ENCODE assay signal across 8 cellular contexts in the genomic region with DNA sequence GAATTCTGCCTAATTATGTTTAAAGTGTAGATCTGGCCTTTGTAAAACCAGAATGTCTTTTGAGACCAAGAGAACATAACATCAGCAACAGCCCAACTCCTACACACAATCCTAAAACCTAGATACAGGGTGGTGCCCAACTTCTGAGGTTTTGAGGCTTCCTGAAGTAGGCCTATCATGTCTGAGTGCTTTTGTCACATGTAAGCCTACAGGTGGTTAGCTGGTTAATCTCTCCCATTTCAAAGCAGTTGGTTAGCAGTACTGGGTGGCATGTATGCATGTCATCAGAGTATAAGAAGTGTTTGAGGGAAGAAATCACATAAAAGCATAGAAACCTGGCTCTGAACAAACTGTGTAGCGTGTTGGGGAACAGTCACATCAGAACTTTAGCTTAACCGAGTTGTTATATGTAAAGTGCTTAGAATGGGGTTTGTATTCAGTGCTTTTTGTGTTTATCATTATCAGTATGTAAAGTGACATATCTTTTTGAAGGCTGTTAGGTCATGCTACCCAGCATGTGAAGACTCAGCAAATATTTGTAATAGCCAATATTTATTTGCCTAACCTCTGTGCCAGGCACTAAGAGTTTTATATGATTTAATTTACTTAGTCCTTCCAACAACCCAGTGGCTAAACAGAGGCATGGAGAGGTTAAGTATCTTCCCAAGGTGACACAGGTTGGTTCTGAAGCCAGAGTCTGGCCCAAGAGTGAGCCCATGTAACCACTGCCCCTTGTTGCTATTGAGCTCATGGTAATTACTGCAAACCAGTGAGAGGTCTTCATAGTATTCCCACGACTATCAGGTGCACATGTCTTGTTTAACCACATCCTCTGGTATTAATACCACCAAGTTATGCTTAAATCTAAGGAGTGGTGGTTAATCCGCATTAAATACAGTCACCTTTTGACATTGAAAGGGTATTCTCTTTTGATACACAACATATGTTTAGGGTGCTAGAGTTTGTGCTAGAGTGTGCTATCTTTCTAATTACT. TPM values are rescaled to one million over a fixed set of nuclear protein-coding genes. Genes with fewer than 3 reads are reported as not detected.
DNase-seq lines count a peak whose midpoint lies in the region; ATAC-seq and TF ChIP-seq lines count a peak whose summit lies in the region.

No MANE protein-coding gene starts in this region.

- H4K91ac ChIP-seq in trophoblast cell (ENCODE audit: low read depth, low read length), result no peak overlapping the region

- WGBS in trophoblast cell (ENCODE audit: extremely low coverage, insufficient coverage, insufficient read length), result no CpG with 5 or more reads among the region's 4 CpGs

- H2BK5ac ChIP-seq in trophoblast cell (ENCODE audit: low read depth, low read length, poor library complexity), result no peak overlapping the region

- H4K20me1 ChIP-seq in OCI-LY1 (ENCODE audit: insufficient read depth, low read length), result no peaks in the 10 kb centered on the region

- H3K9me2 ChIP-seq in OCI-LY1 (ENCODE audit: low read depth, low read length), result no peaks in the 10 kb centered on the region

- H3K18ac ChIP-seq in trophoblast cell (ENCODE audit: low read length), result no peak overlapping the region

- no peaks in the 10 kb centered on the region for H3K27me3 Mint-ChIP-seq in CD8-positive, alpha-beta T cell (ENCODE audit: low read depth)
- no peaks in the 10 kb centered on the region for H3K27me3 Mint-ChIP-seq in brain

- H3K4me1 Mint-ChIP-seq in CD8-positive, alpha-beta T cell (ENCODE audit: low read depth), result peaks cover 52% of the 10 kb centered on the region
- H3K4me1 Mint-ChIP-seq in brain, result peaks cover 59% of the 10 kb centered on the region

- no peaks in the 10 kb centered on the region for H3F3A ChIP-seq in OCI-LY1 (ENCODE audit: insufficient read depth, low read length)

- H3K79me1 ChIP-seq in trophoblast cell (ENCODE audit: low read length), result peaks cover 17% of the 10 kb centered on the region

- no peaks in the 10 kb centered on the region for H3K27me3 ChIP-seq in CD8-positive, alpha-beta T cell (ENCODE audit: insufficient read depth, low read length)
- H3K27me3 ChIP-seq in OCI-LY1 (ENCODE audit: insufficient read depth, low read length) (no peaks in the 10 kb centered on the region), trophoblast cell (ENCODE audit: insufficient read depth, low read length) (no peaks in the 10 kb centered on the region)

- no peak for TF ChIP-seq POLR2A in GM18505 (IDR thresholded peaks at IDR 0.05; ENCODE audit: borderline replicate concordance, extremely low read depth, insufficient read depth, insufficient read length)

- no peak overlapping the region for H3K14ac ChIP-seq in trophoblast cell (ENCODE audit: low read length)

- H3K4me3 Mint-ChIP-seq in CD8-positive, alpha-beta T cell, result no peak overlapping the region
- peak overlapping the region in 3 of 5 experiments; percentile 32 to 92 (median 91) for H3K4me3 Mint-ChIP-seq in brain

- H3K36me3 Mint-ChIP-seq in CD8-positive, alpha-beta T cell, result peaks cover 18% of the 10 kb centered on the region
- H3K36me3 Mint-ChIP-seq in brain, result no peaks in the 10 kb centered on the region

- CTCF ChIA-PET in CD8-positive, alpha-beta T cell (lab: Charles Lee), result interaction anchor here (2.2 kb wide), 1 partner anchor 126 kb away, joined by 12 read pairs; no protein-coding TSS in a partner anchor

- H3K27ac Mint-ChIP-seq in CD8-positive, alpha-beta T cell, result peak overlapping the region; percentile 92
- peak overlapping the region in 4 of 5 experiments; percentile 32 to 92 (median 54) for H3K27ac Mint-ChIP-seq in brain

- no peak for TF ChIP-seq CTCF in CD8-positive, alpha-beta T cell (IDR thresholded peaks at IDR 0.05)
- TF ChIP-seq CTCF in OCI-LY1 (IDR thresholded peaks at IDR 0.05; ENCODE audit: low read length), result no peak
- TF ChIP-seq CTCF in brain (conservative IDR thresholded peaks at IDR 0.05), result no peak

- H3K4me3 ChIP-seq in CD8-positive, alpha-beta T cell (ENCODE audit: low read depth, low read length), result peak overlapping the region; percentile 85
- H3K4me3 ChIP-seq in OCI-LY1 (ENCODE audit: low read depth, low read length, poor library complexity, severe bottlenecking), result peak overlapping the region; percentile 93
- H3K4me3 ChIP-seq in trophoblast cell (ENCODE audit: low read depth, low read length), result no peak overlapping the region

- no peaks in the 10 kb centered on the region for H3K9me3 ChIP-seq in CD8-positive, alpha-beta T cell (ENCODE audit: low read length)
- H3K9me3 ChIP-seq in OCI-LY1 (ENCODE audit: low read length), result no peaks in the 10 kb centered on the region
- no peaks in the 10 kb centered on the region for H3K9me3 ChIP-seq in trophoblast cell (ENCODE audit: insufficient read depth, low read depth, low read length)

- no peak overlapping the region for H2AFZ ChIP-seq in OCI-LY1 (ENCODE audit: low read length)
- H2AFZ ChIP-seq in trophoblast cell (ENCODE audit: insufficient read depth, low read length, poor library complexity), result no peak overlapping the region

- H3K36me3 ChIP-seq in CD8-positive, alpha-beta T cell (ENCODE audit: insufficient read depth, low read length), result no peaks in the 10 kb centered on the region
- H3K36me3 ChIP-seq in OCI-LY1 (ENCODE audit: insufficient read depth, low read length) (no peaks in the 10 kb centered on the region), trophoblast cell (ENCODE audit: control insufficient read depth in 1 of 2, insufficient read depth in 2 of 2, low read length in 2 of 2) (no peaks in the 10 kb centered on the region)

- no peak overlapping the region for H4K8ac ChIP-seq in trophoblast cell (ENCODE audit: low read depth, low read length)

- H3K4me2 ChIP-seq in OCI-LY1 (ENCODE audit: low read length) (peak overlapping the region; percentile 96), trophoblast cell (ENCODE audit: low read length) (peak overlapping the region; percentile 26)

- H2BK12ac ChIP-seq in trophoblast cell (ENCODE audit: low read length), result no peak overlapping the region

- H3K23ac ChIP-seq in trophoblast cell (ENCODE audit: low read length), result peak overlapping the region; percentile 29

- intact Hi-C loops in CD8-positive, alpha-beta T cell (cut with DNase I, micrococcal nuclease), result loop anchor here (1.0 to 5.0 kb wide), 7 partner anchors 18 to 294 kb away; a partner anchor contains a TSS

- peaks cover 58% of the 10 kb centered on the region for H3K4me1 ChIP-seq in CD8-positive, alpha-beta T cell (ENCODE audit: insufficient read depth, low read length)
- H3K4me1 ChIP-seq in OCI-LY1 (ENCODE audit: insufficient read depth, low read length, severe bottlenecking) (peaks cover 81% of the 10 kb centered on the region), trophoblast cell (ENCODE audit: control insufficient read depth in 1 of 2, insufficient read depth in 2 of 2, low read length in 2 of 2) (peaks cover 11 to 18% of the 10 kb centered on the region in 2 experiments)

- H3K27ac ChIP-seq in CD8-positive, alpha-beta T cell (ENCODE audit: low read depth, low read length), result peak overlapping the region; percentile 82
- peak overlapping the region; percentile 81 for H3K27ac ChIP-seq in OCI-LY1 (ENCODE audit: low read depth, low read length, poor library complexity, severe bottlenecking)
- H3K27ac ChIP-seq in trophoblast cell (ENCODE audit: low read depth, low read length), result no peak overlapping the region

- H2AK5ac ChIP-seq in trophoblast cell (ENCODE audit: low read length), result no peak overlapping the region

- peak; percentile 16 to 72 (median 49) for DNase-seq in CD8-positive, alpha-beta T cell
- no peak for DNase-seq in trophoblast cell
- no peak for DNase-seq in NCI-H1436 (lab: John Stamatoyannopoulos, UW)

- H3K79me2 ChIP-seq in OCI-LY1 (ENCODE audit: insufficient read depth, low read length) (peaks cover 65% of the 10 kb centered on the region), trophoblast cell (ENCODE audit: control insufficient read depth, insufficient read depth, low read length, poor library complexity) (peaks cover 18% of the 10 kb centered on the region)

- no peak overlapping the region for H4K12ac ChIP-seq in trophoblast cell (ENCODE audit: low read depth, low read length)

- no peaks in the 10 kb centered on the region for H3K9me3 Mint-ChIP-seq in CD8-positive, alpha-beta T cell
- no peaks in the 10 kb centered on the region for H3K9me3 Mint-ChIP-seq in brain

- H3K4ac ChIP-seq in trophoblast cell (ENCODE audit: low read depth, low read length), result peak overlapping the region; percentile 92

- H3K9ac ChIP-seq in OCI-LY1 (ENCODE audit: low read length) (peak overlapping the region; percentile 80), trophoblast cell (ENCODE audit: low read length) (no peak overlapping the region)

- no peak overlapping the region for H2BK120ac ChIP-seq in trophoblast cell (ENCODE audit: insufficient read depth, low read length, poor library complexity)

- peak; percentile 54 for ATAC-seq in CD8-positive, alpha-beta T cell
- ATAC-seq in GM21390 (IDR thresholded peaks at IDR 0.05; ENCODE audit: unreplicated experiment) (peak; percentile 24), GM18505 (IDR thresholded peaks at IDR 0.05; ENCODE audit: unreplicated experiment) (no peak), GM19455 (IDR thresholded peaks at IDR 0.05; ENCODE audit: unreplicated experiment) (no peak)

- POLR2A ChIA-PET in CD8-positive, alpha-beta T cell (lab: Charles Lee), result interaction anchor here (0.5 to 3.2 kb wide), 11 partner anchors 50 to 274 kb away, joined by 3 to 24 read pairs (median 3); no protein-coding TSS in a partner anchor

RNA-seq across cellular contexts. Expression of a gene that starts 2.6 kb away (rescaled TPM):
- total RNA-seq in CD8-positive, alpha-beta T cell, result 100 to 1,000 TPM; 135 to 148 TPM
- polyA plus RNA-seq in brain (ENCODE audit: insufficient read depth, low read depth, low replicate concordance), result 36.6 TPM
- polyA plus RNA-seq in trophoblast cell (2013), result 62.9 and 91.7 TPM in 2 replicates

Comparison
In these comparisons a context has a peak if more than half of its experiments do, and no peak if none do; other contexts are left out.
1. ATAC-seq: peak in CD8-positive, alpha-beta T cell (single experiment) and GM21390 (single experiment); none in GM18505 (single experiment) and GM19455 (single experiment).
2. DNase-seq: peak in CD8-positive, alpha-beta T cell (7 of 7); none in trophoblast cell (0 of 2) and NCI-H1436 (single experiment).